8 cellular contexts compared by ENCODE assay signal in genomic region chr12:45762185-45763110, GRCh38. TPM values are rescaled to one million over a fixed set of nuclear protein-coding genes. Genes with fewer than 3 reads are reported as not detected.
DNase-seq lines count a peak whose midpoint lies in the region; ATAC-seq and TF ChIP-seq lines count a peak whose summit lies in the region.

No MANE protein-coding gene starts in this region.

- peaks cover 44% of the 10 kb centered on the region for H3K4me1 Mint-ChIP-seq in stimulated activated naive CD8-positive, alpha-beta T cell treated with anti-CD3 and anti-CD28 coated beads, Interleukin-15, amount 100 ng/mL, for 72 hours

- H3K27ac Mint-ChIP-seq in stimulated activated naive CD8-positive, alpha-beta T cell treated with anti-CD3 and anti-CD28 coated beads, Interleukin-15, amount 100 ng/mL, for 72 hours: no peak overlapping the region

- H3K27me3 ChIP-seq in colonic mucosa: no peaks in the 10 kb centered on the region

- H3K36me3 ChIP-seq in colonic mucosa: no peaks in the 10 kb centered on the region

- TF ChIP-seq CTCF in colonic mucosa (IDR thresholded peaks at IDR 0.05): peak; percentile 48

- H3K9ac ChIP-seq in colonic mucosa (ENCODE audit: low read depth in 2 of 2, low read length in 2 of 2): no peak overlapping the region

- H3K4me3 ChIP-seq in colonic mucosa: no peak overlapping the region

- no peak overlapping the region for H3K4me3 Mint-ChIP-seq in stimulated activated naive CD8-positive, alpha-beta T cell treated with anti-CD3 and anti-CD28 coated beads, Interleukin-15, amount 100 ng/mL, for 72 hours

- no peak overlapping the region for H3K27ac ChIP-seq in colonic mucosa

- intact Hi-C loops in colonic mucosa (cut with DNase I): loop anchor here (5.0 kb wide), 1 partner anchor 225 kb away; no protein-coding TSS in a partner anchor

- no peaks in the 10 kb centered on the region for H3K4me1 ChIP-seq in colonic mucosa

- no peaks in the 10 kb centered on the region for H3K27me3 Mint-ChIP-seq in stimulated activated naive CD8-positive, alpha-beta T cell treated with anti-CD3 and anti-CD28 coated beads, Interleukin-15, amount 100 ng/mL, for 72 hours

- ATAC-seq in GM21447 (IDR thresholded peaks at IDR 0.05; ENCODE audit: unreplicated experiment): peak; percentile 57
- ATAC-seq in stimulated activated naive CD8-positive, alpha-beta T cell treated with anti-CD3 and anti-CD28 coated beads, Interleukin-15, amount 100 ng/mL, for 72 hours: no peak

- H3K9me3 Mint-ChIP-seq in stimulated activated naive CD8-positive, alpha-beta T cell treated with anti-CD3 and anti-CD28 coated beads, Interleukin-15, amount 100 ng/mL, for 72 hours: peaks cover 0 to 4% of the 10 kb centered on the region in 2 donors

- peak; percentile 32 for DNase-seq in COR-L47 (lab: John Stamatoyannopoulos, UW)
- DNase-seq in NCI-H510A (lab: John Stamatoyannopoulos, UW): peak; percentile 17
- no peak for DNase-seq in colonic mucosa
- peak; percentile 74 to 77 for DNase-seq in lung microvascular endothelial cell (ENCODE audit: low read depth in 2 of 2)
- no peak for DNase-seq in GM19240 (ENCODE audit: insufficient read length, low spot score)
- no peak for DNase-seq in stimulated activated naive CD8-positive, alpha-beta T cell treated with anti-CD3 and anti-CD28 coated beads, Interleukin-15, amount 100 ng/mL, for 72 hours
- DNase-seq in retina: no peak

- no peaks in the 10 kb centered on the region for H3K9me3 ChIP-seq in colonic mucosa

RNA-seq across cellular contexts. Expression of gene ARID2, which starts 32.9 kb away (rescaled TPM):
- total RNA-seq in colonic mucosa (10 to 100 TPM; 26.8 to 29.1 TPM), lung microvascular endothelial cell (9.4 and 11.5 TPM in 2 replicates)

Comparison
In these comparisons a context has a peak if more than half of its experiments do, and no peak if none do; other contexts are left out.
1. DNase-seq: peak in COR-L47 (single experiment), NCI-H510A (single experiment) and lung microvascular endothelial cell (2 of 2); none in colonic mucosa (single experiment), GM19240 (single experiment), stimulated activated naive CD8-positive, alpha-beta T cell treated with anti-CD3 and anti-CD28 coated beads, Interleukin-15, amount 100 ng/mL, for 72 hours (0 of 2) and retina (single experiment).